9 cellular contexts compared by ENCODE assay signal in genomic region chr13:94329754-94330551, GRCh38.
DNase-seq lines count a peak whose midpoint lies in the region; FAIRE-seq and TF ChIP-seq lines count a peak whose summit lies in the region.
"Had no signal": no experiment of that assay in that cellular context is flagged by ENCODE, and none has a peak within 500 bp of the region (broad histone marks: within the 10 kb centered on the region; RNA-seq: fewer than 3 reads in every experiment).

No MANE protein-coding gene starts in this region.

- no peak for FAIRE-seq in bronchial epithelial cell (lab: Jason Lieb, UNC)

- peaks cover 68% of the 10 kb centered on the region for H3K4me1 Mint-ChIP-seq in mesothelial cell of epicardium

- TF ChIP-seq CTCF in AG04449 (IDR thresholded peaks at IDR 0.05; ENCODE audit: insufficient read depth, low read length, missing control alignments) (no peak), bronchial epithelial cell (IDR thresholded peaks at IDR 0.05; ENCODE audit: insufficient read depth, low read length, severe bottlenecking) (no peak), mesothelial cell of epicardium (IDR thresholded peaks at IDR 0.05; ENCODE audit: unreplicated experiment) (no peak)

- H3K27me3 Mint-ChIP-seq in mesothelial cell of epicardium (ENCODE audit: low read depth) = no peaks in the 10 kb centered on the region
- H3K27me3 Mint-ChIP-seq: brain had no signal

- no peak overlapping the region for H3K4me3 ChIP-seq in AG04449 (ENCODE audit: low read depth, low read length)
- no peak overlapping the region for H3K4me3 ChIP-seq in bronchial epithelial cell (ENCODE audit: low read depth, low read length)

- H3K9me3 Mint-ChIP-seq in mesothelial cell of epicardium = no peaks in the 10 kb centered on the region

- H3K27me3 ChIP-seq in bronchial epithelial cell (ENCODE audit: control insufficient read depth, insufficient read depth, low read length) = no peaks in the 10 kb centered on the region

- H3K36me3 ChIP-seq in bronchial epithelial cell (ENCODE audit: control insufficient read depth, insufficient read depth, low read length) = no peaks in the 10 kb centered on the region

- POLR2A ChIA-PET in AG04449 (lab: Yijun Ruan, JAX) = no interaction called here

- H3K36me3 Mint-ChIP-seq in mesothelial cell of epicardium = no peaks in the 10 kb centered on the region
- H3K36me3 Mint-ChIP-seq: brain had no signal

- peak overlapping the region; percentile 66 for H3K27ac Mint-ChIP-seq in mesothelial cell of epicardium

- CTCF ChIA-PET in AG04449 (lab: Yijun Ruan, JAX) = interaction anchor here (1.0 to 1.9 kb wide), 3 partner anchors 10 to 1082 kb away, joined by 3 to 5 read pairs (median 3); no protein-coding TSS in a partner anchor

- DNase-seq in AG04449 (ENCODE audit: low read depth, low spot score) (peak; percentile 80), HT1080 (ENCODE audit: low read depth) (peak; percentile 89), bronchial epithelial cell (ENCODE audit: low read depth) (peak; percentile 90), mesothelial cell of epicardium (ENCODE audit: low spot score in 2 of 2, unreplicated experiment in 2 of 2) (no peak), ecto neural progenitor cell (ENCODE audit: low spot score) (no peak), SW480 (ENCODE audit: low spot score) (no peak), COLO668 (lab: John Stamatoyannopoulos, UW; ENCODE audit: unreplicated experiment) (no peak)
- DNase-seq in effector CD4-positive, alpha-beta T cell = no peak

- no peak overlapping the region for H3K4me3 Mint-ChIP-seq in mesothelial cell of epicardium

Comparison
In these comparisons a context has a peak if more than half of its experiments do, and no peak if none do; other contexts are left out.
1. DNase-seq: peak in AG04449 (single experiment), HT1080 (single experiment) and bronchial epithelial cell (single experiment); none in mesothelial cell of epicardium (0 of 2), ecto neural progenitor cell (single experiment), effector CD4-positive, alpha-beta T cell (single experiment), SW480 (single experiment) and COLO668 (single experiment).